In the genomic region with DNA sequence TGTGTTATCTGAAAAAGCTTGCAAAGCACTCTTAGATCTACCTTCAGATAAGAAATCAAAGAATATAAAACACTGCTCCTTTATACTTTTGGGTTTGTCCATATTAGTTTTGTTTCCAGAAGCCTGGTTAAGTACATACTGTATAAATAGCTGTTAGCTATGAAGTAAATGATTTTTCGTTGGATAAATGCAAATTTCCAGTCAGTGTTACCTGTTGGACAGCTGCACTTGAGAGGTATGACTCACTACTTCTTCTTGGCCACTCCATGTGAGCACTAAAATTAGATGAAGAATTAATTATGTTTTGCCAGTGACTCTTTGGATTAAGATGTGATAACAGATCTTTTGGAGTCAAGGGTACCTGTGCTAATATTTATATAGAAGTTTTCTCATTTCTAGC, we compare ENCODE assay signal across 15 cellular contexts. TPM values are rescaled to one million over a fixed set of nuclear protein-coding genes. Genes with fewer than 3 reads are reported as not detected.
DNase-seq lines count a peak whose midpoint lies in the region; ATAC-seq and TF ChIP-seq lines count a peak whose summit lies in the region.
"Had no signal": no experiment of that assay in that cellular context is flagged by ENCODE, and none has a peak within 500 bp of the region (broad histone marks: within the 10 kb centered on the region; RNA-seq: fewer than 3 reads in every experiment).

No MANE protein-coding gene starts in this region.

- H3K79me2 ChIP-seq in PC-3 (ENCODE audit: low read length) (no peaks in the 10 kb centered on the region), GM23248 (ENCODE audit: insufficient read depth) (peaks cover 4% of the 10 kb centered on the region; the same call in 1 of the 2 replicates)

- intact Hi-C loops in PC-3 (cut with micrococcal nuclease): no loop called here
- intact Hi-C loops in left lung (cut with DNase I): no loop called here
- intact Hi-C loops in tibial artery (cut with DNase I; ENCODE audit: low total_unique reads): no loop called here

- H3K27me3 ChIP-seq in PC-3 (ENCODE audit: low read length) (no peaks in the 10 kb centered on the region), left lung (no peaks in the 10 kb centered on the region), GM23248 (replicated peaks; ENCODE audit: insufficient read depth) (no peaks in the 10 kb centered on the region), tibial artery (no peaks in the 10 kb centered on the region)

- in situ Hi-C loops in GM23248 (cut with MboI): no loop called here

- no peak overlapping the region for H3K9ac ChIP-seq in PC-3 (ENCODE audit: low read length)
- no peak overlapping the region for H3K9ac ChIP-seq in GM23248

- peaks cover 4% of the 10 kb centered on the region; the same call in 1 of the 2 replicates for H3K36me3 ChIP-seq in PC-3 (ENCODE audit: low read depth, low read length)
- peaks cover 0 to 36% of the 10 kb centered on the region in 2 donors for H3K36me3 ChIP-seq in left lung
- peaks cover 18% of the 10 kb centered on the region for H3K36me3 ChIP-seq in GM23248 (ENCODE audit: low read depth)
- peaks cover 17 to 46% (median 32%) of the 10 kb centered on the region in 3 donors for H3K36me3 ChIP-seq in tibial artery

- H4K20me1 ChIP-seq in PC-3 (ENCODE audit: low read length) (no peaks in the 10 kb centered on the region), GM23248 (ENCODE audit: insufficient read depth) (no peaks in the 10 kb centered on the region)

- CTCF ChIA-PET in PC-3 (lab: Charles Lee): interaction anchor here (0.6 kb wide), 1 partner anchor 186 kb away, joined by 3 read pairs; no protein-coding TSS in a partner anchor

- H3K4me2 ChIP-seq in PC-3 (ENCODE audit: low read length) (no peak overlapping the region), GM23248 (ENCODE audit: unreplicated experiment) (no peak overlapping the region)
- H3K4me2 ChIP-seq: A549 had no signal

- DNase-seq in COLO668 (lab: John Stamatoyannopoulos, UW; ENCODE audit: unreplicated experiment) (peak; percentile 4), DMS79 (lab: John Stamatoyannopoulos, UW) (peak; percentile 6), PC-3 (peak; percentile 1), left lung (no peak), GM23248 (no peak), tibial artery (no peak)
- DNase-seq in central memory CD4-positive, alpha-beta T cell: no peak
- DNase-seq: DND-41, NCI-H1105, NCI-H345, NCI-H524, Right ventricle myocardium superior, SW 1271 had no signal

- H3K4me3 ChIP-seq in PC-3 (ENCODE audit: low read length) (no peak overlapping the region), left lung (no peak overlapping the region), GM23248 (no peak overlapping the region), tibial artery (no peak overlapping the region)
- H3K4me3 ChIP-seq: A549, SK-N-MC had no signal

- TF ChIP-seq CTCF in PC-3 (conservative IDR thresholded peaks at IDR 0.05; ENCODE audit: low read depth, low read length): no peak
- no peak for TF ChIP-seq CTCF in left lung (IDR thresholded peaks at IDR 0.05)
- no peak for TF ChIP-seq CTCF in tibial artery (IDR thresholded peaks at IDR 0.05)

- H3K9me3 ChIP-seq in PC-3 (ENCODE audit: low read length) (no peaks in the 10 kb centered on the region), left lung (no peaks in the 10 kb centered on the region), GM23248 (ENCODE audit: low read depth) (no peaks in the 10 kb centered on the region), tibial artery (no peaks in the 10 kb centered on the region)
- H3K9me3 ChIP-seq: A549 had no signal

- H3F3A ChIP-seq in PC-3 (ENCODE audit: low read length, unreplicated experiment) (no peaks in the 10 kb centered on the region), GM23248 (ENCODE audit: insufficient read depth) (peaks cover 9% of the 10 kb centered on the region)

- 49 to 52% methylated on average over 1 of the region's 1 CpG for WGBS in GM23248 (ENCODE audit: low coverage in 1 of 2, low lambda C conversion rate in 2 of 2, missing lambda C conversion rate in 2 of 2), 2 experiments

- ATAC-seq in PC-3 (peak; percentile 40), left lung (peak; percentile 91)
- ATAC-seq: A549 had no signal

- BruUV-seq in PC-3 (replicated peaks; lab: Mats Ljungman, UMichigan): no TSS peak

- H2AFZ ChIP-seq in PC-3 (ENCODE audit: low read length) (no peak overlapping the region), GM23248 (no peak overlapping the region)

- H3K27ac ChIP-seq in PC-3 (ENCODE audit: low read length) (no peak overlapping the region), left lung (peak overlapping the region in 1 of 2 donors; percentile 70), GM23248 (no peak overlapping the region), tibial artery (no peak overlapping the region)
- H3K27ac ChIP-seq: A549, SK-N-MC had no signal

- H3K9me2 ChIP-seq in PC-3 (replicated peaks; ENCODE audit: low read length) (no peaks in the 10 kb centered on the region), GM23248 (ENCODE audit: insufficient read depth) (no peaks in the 10 kb centered on the region)

- H3K4me1 ChIP-seq in PC-3 (ENCODE audit: insufficient read depth, low read length) (peaks cover 5% of the 10 kb centered on the region), left lung (no peaks in the 10 kb centered on the region), GM23248 (ENCODE audit: insufficient read depth) (no peaks in the 10 kb centered on the region), tibial artery (no peaks in the 10 kb centered on the region)

- POLR2A ChIA-PET in PC-3 (lab: Charles Lee; ENCODE audit: unreplicated experiment): interaction anchor here (0.7 kb wide), 1 partner anchor 152 kb away, joined by 7 read pairs; no protein-coding TSS in a partner anchor

RNA-seq across cellular contexts. Expression of gene TSG101, which starts 9.5 kb away (rescaled TPM):
- total RNA-seq in PC-3 (2014; rRNA removed) (42.2 and 46.9 TPM in 2 replicates), left lung (10 to 100 TPM; 50.5 to 52.8 TPM)
- 125 and 136 TPM in 2 replicates for total RNA-seq in GM23248 (2014; rRNA removed; shearing (Covaris generic))
- polyA plus RNA-seq in GM23248 (2016; fragmentation: Nextera tagmentation; extraction: Ambion mirVana): 131 and 138 TPM in 2 replicates

RNA-seq across cellular contexts. Expression of gene UEVLD, which starts 52.3 kb away (rescaled TPM):
- total RNA-seq in PC-3 (2014; rRNA removed) (15.6 and 22.2 TPM in 2 replicates), left lung (10 to 100 TPM; 22.3 to 25.3 TPM)
- 38.8 and 42.0 TPM in 2 replicates for total RNA-seq in GM23248 (2014; rRNA removed; shearing (Covaris generic))
- 20.9 and 21.9 TPM in 2 replicates for polyA plus RNA-seq in GM23248 (2016; fragmentation: Nextera tagmentation; extraction: Ambion mirVana)

Comparison
In these comparisons a context has a peak if more than half of its experiments do, and no peak if none do; other contexts are left out.
1. DNase-seq: peak in COLO668 (single experiment), DMS79 (single experiment) and PC-3 (single experiment); none in left lung (0 of 2), GM23248 (single experiment), central memory CD4-positive, alpha-beta T cell (single experiment) and tibial artery (0 of 2).